In the genomic region with DNA sequence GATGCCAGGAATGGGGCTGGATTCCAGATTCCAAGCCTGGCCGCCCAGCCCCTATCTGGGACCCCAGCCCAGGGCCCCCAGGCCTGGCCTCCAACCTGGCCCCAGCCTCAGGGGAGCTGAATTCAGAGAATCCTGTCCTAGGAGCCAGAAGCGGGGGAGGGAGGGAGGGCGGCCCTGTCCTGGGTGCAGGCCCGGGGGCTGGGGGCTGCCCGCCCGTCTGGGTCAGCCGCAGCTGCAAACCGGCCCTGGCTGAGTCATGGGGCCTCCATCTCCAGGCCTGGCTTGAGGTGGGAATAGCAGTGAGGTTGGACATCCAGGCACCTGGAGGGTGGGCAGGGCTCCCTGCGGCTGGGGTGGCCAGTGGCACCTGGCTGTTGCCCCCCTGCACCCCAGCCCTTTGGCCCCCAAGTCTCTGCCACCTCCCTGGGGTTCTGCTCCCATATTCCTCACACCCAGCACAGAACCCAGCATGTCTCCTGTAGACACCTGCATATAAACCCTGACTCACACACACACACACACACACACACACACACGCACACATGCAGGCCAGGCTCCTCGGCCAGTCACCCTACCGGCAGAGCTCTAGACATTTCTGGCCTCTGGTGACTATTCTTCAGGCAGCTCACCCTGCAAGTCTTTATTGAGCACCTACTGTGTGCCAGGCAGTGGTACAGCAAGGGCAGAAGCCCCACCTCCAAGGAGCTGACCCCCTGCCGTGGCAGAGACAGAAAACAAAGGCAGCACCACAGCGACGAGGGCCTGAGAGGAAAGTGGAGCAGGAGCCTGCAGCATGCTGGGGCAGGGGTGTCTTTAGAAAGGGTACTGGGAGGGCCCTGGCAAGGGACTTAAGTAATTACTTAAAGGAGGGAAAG, we compare ENCODE assay signal across 19 cellular contexts. TPM values are rescaled to one million over a fixed set of nuclear protein-coding genes. Genes with fewer than 3 reads are reported as not detected.
DNase-seq lines count a peak whose midpoint lies in the region; ATAC-seq, FAIRE-seq and TF ChIP-seq lines count a peak whose summit lies in the region.
"Had no signal": no experiment of that assay in that cellular context is flagged by ENCODE, and none has a peak within 500 bp of the region (broad histone marks: within the 10 kb centered on the region; RNA-seq: fewer than 3 reads in every experiment).

No MANE protein-coding gene starts in this region.

- no peak; the same call in 1 of the 2 replicates for ATAC-seq in IMR-90 (ENCODE audit: low read depth)
- ATAC-seq in K562 = no peak
- no peak for ATAC-seq in effector memory CD8-positive, alpha-beta T cell (replicated peaks)
- no peak for ATAC-seq in HG02840 (IDR thresholded peaks at IDR 0.05; ENCODE audit: low FRiP score, unreplicated experiment)
- ATAC-seq: left ventricle myocardium superior had no signal

- no peak overlapping the region for H3K27ac ChIP-seq in IMR-90 (ENCODE audit: insufficient read depth, low read length)
- H3K27ac ChIP-seq in K562 (ENCODE audit: extremely low read depth, low read depth, low read length) = no peak overlapping the region
- no peak overlapping the region for H3K27ac ChIP-seq in mesenchymal stem cell (ENCODE audit: low read length, poor library complexity, severe bottlenecking)
- H3K27ac ChIP-seq: SK-N-MC had no signal

- H3K18ac ChIP-seq in IMR-90 (ENCODE audit: low read depth, low read length) (no peak overlapping the region), mesenchymal stem cell (ENCODE audit: low read depth in 1 of 2, low read length in 2 of 2) (no peak overlapping the region)

- no peak overlapping the region for H4K5ac ChIP-seq in IMR-90 (ENCODE audit: low read depth, low read length)

- H3K9me1 ChIP-seq in IMR-90 (ENCODE audit: insufficient read depth, low read length) (no peaks in the 10 kb centered on the region), K562 (ENCODE audit: control insufficient read depth, insufficient read depth, low read length) (no peaks in the 10 kb centered on the region)

- H4K20me1 ChIP-seq in IMR-90 (ENCODE audit: insufficient read depth, low read length) (no peaks in the 10 kb centered on the region), K562 (replicated peaks; ENCODE audit: control insufficient read depth, insufficient read depth, low read length) (no peaks in the 10 kb centered on the region)

- H2BK12ac ChIP-seq in mesenchymal stem cell (ENCODE audit: low read length in 2 of 2) = peak overlapping the region in 1 of 2 experiments; percentile 7

- H3K4me2 ChIP-seq in IMR-90 (ENCODE audit: low read depth, low read length) = no peak overlapping the region
- no peak overlapping the region for H3K4me2 ChIP-seq in K562 (ENCODE audit: insufficient read depth, low read length)
- H3K4me2 ChIP-seq in mesenchymal stem cell (ENCODE audit: low read length, poor library complexity, severe bottlenecking) = no peak overlapping the region

- H3K4me1 ChIP-seq in IMR-90 (ENCODE audit: control insufficient read depth, insufficient read depth, low read length) (peaks cover 2% of the 10 kb centered on the region; the same call in 1 of the 2 replicates), K562 (replicated peaks in 1 of 2; ENCODE audit: control insufficient read depth in 2 of 2, insufficient read depth in 2 of 2, low read length in 2 of 2) (peaks cover 10 to 82% of the 10 kb centered on the region in 2 experiments), mesenchymal stem cell (ENCODE audit: control insufficient read depth, insufficient read depth, low read depth, low read length) (peaks cover 29% of the 10 kb centered on the region)

- intact Hi-C loops in IMR-90 (cut with micrococcal nuclease) (no loop called here), K562 (cut with micrococcal nuclease) (no loop called here)

- H4K8ac ChIP-seq in IMR-90 (ENCODE audit: low read depth in 2 of 2, low read length in 2 of 2) (no peak overlapping the region), mesenchymal stem cell (ENCODE audit: low read length) (no peak overlapping the region)

- no peak for FAIRE-seq in K562 (lab: Jason Lieb, UNC)

- H3K4me1 Mint-ChIP-seq in HFFc6 (ENCODE audit: low read depth) = no peaks in the 10 kb centered on the region
- peaks cover 0 to 2% of the 10 kb centered on the region in 2 donors for H3K4me1 Mint-ChIP-seq in effector memory CD8-positive, alpha-beta T cell (ENCODE audit: low read depth in 2 of 2)
- H3K4me1 Mint-ChIP-seq: central memory CD8-positive, alpha-beta T cell had no signal

- POLR2A ChIA-PET in IMR-90 (lab: Charles Lee; ENCODE audit: unreplicated experiment) (no interaction called here), K562 (lab: Yijun Ruan, JAX) (interaction anchor here (0.6 to 0.7 kb wide), 2 partner anchors 9 to 26 kb away, joined by 3 read pairs; no protein-coding TSS in a partner anchor)

- H3K23ac ChIP-seq in IMR-90 (ENCODE audit: low read depth, low read length) (no peak overlapping the region), mesenchymal stem cell (ENCODE audit: low read length in 2 of 2) (no peak overlapping the region)

- BruUV-seq in IMR-90 (replicated peaks; lab: Mats Ljungman, UMichigan) (no TSS peak), K562 (replicated peaks; lab: Mats Ljungman, UMichigan) (no TSS peak)

- dilution Hi-C loops in IMR-90 (cut with HindIII; ENCODE audit: low sequenced_read_pairs, unreplicated experiment) = no loop called here

- CTCF ChIA-PET in IMR-90 (lab: Yijun Ruan, JAX) = no interaction called here
- CTCF ChIA-PET in K562 (lab: Yijun Ruan, JAX; ENCODE audit: low intra/inter-chr PET ratio) = no interaction called here

- no peaks in the 10 kb centered on the region for H3K36me3 Mint-ChIP-seq in HFFc6 (ENCODE audit: low read depth)
- H3K36me3 Mint-ChIP-seq in effector memory CD8-positive, alpha-beta T cell (ENCODE audit: insufficient read depth) = no peaks in the 10 kb centered on the region
- H3K36me3 Mint-ChIP-seq: activated naive CD8-positive, alpha-beta T cell; CD4-positive, alpha-beta memory T cell had no signal

- no peak for TF ChIP-seq EP300 in K562 (IDR thresholded peaks at IDR 0.05; ENCODE audit: low read length)

- in situ Hi-C loops in IMR-90 (cut with MboI; ENCODE audit: low sequenced_read_pairs) = no loop called here
- in situ Hi-C loops in K562 (cut with MboI) = no loop called here

- no peak overlapping the region for H3K14ac ChIP-seq in IMR-90 (replicated peaks; ENCODE audit: low read depth, low read length)
- no peak overlapping the region for H3K14ac ChIP-seq in mesenchymal stem cell (ENCODE audit: low read length in 2 of 2)

- no peak overlapping the region for H3K4me3 Mint-ChIP-seq in HFFc6
- no peak overlapping the region for H3K4me3 Mint-ChIP-seq in effector memory CD8-positive, alpha-beta T cell
- H3K4me3 Mint-ChIP-seq: activated naive CD8-positive, alpha-beta T cell; CD4-positive, alpha-beta memory T cell; central memory CD8-positive, alpha-beta T cell had no signal

- H4K91ac ChIP-seq in IMR-90 (ENCODE audit: insufficient read depth, low read depth, low read length) (no peak overlapping the region), mesenchymal stem cell (ENCODE audit: low read length) (no peak overlapping the region)

- TF ChIP-seq CTCF in IMR-90 (conservative IDR thresholded peaks at IDR 0.05; ENCODE audit: low read depth, low read length) (no peak), K562 (IDR thresholded peaks at IDR 0.05 in 2 of 3, conservative IDR thresholded peaks at IDR 0.05 in 1 of 3; ENCODE audit: insufficient read depth in 2 of 3, low read depth in 1 of 3, low read length in 3 of 3) (no peak), HFFc6 (IDR thresholded peaks at IDR 0.05) (no peak)

- H3K4me3 ChIP-seq in IMR-90 (ENCODE audit: insufficient read depth, low read depth, low read length) (no peak overlapping the region), K562 (no peak overlapping the region), mesenchymal stem cell (ENCODE audit: insufficient read depth in 1 of 2, low read depth in 1 of 2, low read length in 2 of 2) (no peak overlapping the region)
- H3K4me3 ChIP-seq: SK-N-MC had no signal

- H2BK120ac ChIP-seq in IMR-90 (ENCODE audit: low read depth, low read length) (no peak overlapping the region), mesenchymal stem cell (ENCODE audit: low read depth, low read length) (no peak overlapping the region)

- H3K27me3 ChIP-seq in IMR-90 (ENCODE audit: control insufficient read depth, insufficient read depth, low read length) (peaks cover 20% of the 10 kb centered on the region), K562 (ENCODE audit: control insufficient read depth in 2 of 2, insufficient read depth in 2 of 2, low read length in 2 of 2) (peaks cover 0 to 13% of the 10 kb centered on the region in 2 experiments; a peak in 1 of 5 replicates), mesenchymal stem cell (ENCODE audit: control insufficient read depth in 1 of 2, insufficient read depth in 1 of 2, low read length in 2 of 2) (peaks cover 0 to 34% of the 10 kb centered on the region in 2 experiments)

- H3K36me3 ChIP-seq in IMR-90 (ENCODE audit: control insufficient read depth, insufficient read depth, low read length) = no peaks in the 10 kb centered on the region
- no peaks in the 10 kb centered on the region for H3K36me3 ChIP-seq in K562 (ENCODE audit: control insufficient read depth, insufficient read depth, low read length)
- H3K36me3 ChIP-seq in mesenchymal stem cell (ENCODE audit: control insufficient read depth in 1 of 2, insufficient read depth in 2 of 2, low read depth in 1 of 2, low read length in 2 of 2) = peaks cover 0 to 2% of the 10 kb centered on the region in 2 experiments

- no peak overlapping the region for H2BK5ac ChIP-seq in IMR-90 (ENCODE audit: low read depth, low read length, poor library complexity, severe bottlenecking)
- no peak overlapping the region for H2BK5ac ChIP-seq in mesenchymal stem cell (ENCODE audit: low read depth, low read length, poor library complexity, severe bottlenecking)

- no peak overlapping the region for H2BK20ac ChIP-seq in IMR-90 (ENCODE audit: low read depth, low read length)

- WGBS in IMR-90 (ENCODE audit: extremely low coverage in 2 of 2, insufficient read length in 1 of 2), 2 experiments = no CpG with 5 or more reads among the region's 15 CpGs
- WGBS in K562 (ENCODE audit: insufficient coverage, low coverage, missing lambda C conversion rate) = 32% methylated on average over 7 of the region's 15 CpGs
- 68% methylated on average over 13 of the region's 15 CpGs for WGBS in mesenchymal stem cell

- no peak overlapping the region for H2AFZ ChIP-seq in IMR-90 (replicated peaks; ENCODE audit: low read length, poor library complexity)
- H2AFZ ChIP-seq in K562 (ENCODE audit: low read depth, low read length) = no peak overlapping the region
- no peak overlapping the region for H2AFZ ChIP-seq in mesenchymal stem cell (ENCODE audit: low read depth, low read length)

- H3K4ac ChIP-seq in IMR-90 (ENCODE audit: low read depth, low read length) (no peak overlapping the region), mesenchymal stem cell (ENCODE audit: low read depth in 1 of 2, low read length in 2 of 2) (no peak overlapping the region)

- DNase-seq in COLO668 (lab: John Stamatoyannopoulos, UW; ENCODE audit: unreplicated experiment) (peak; percentile 2), IMR-90 (peak; percentile 54), K562 (ENCODE audit: extremely low read depth in 1 of 4, low spot score in 3 of 4) (no peak), mesenchymal stem cell (peak; percentile 52), HFFc6 (no peak), SKM-1 treated with dmso at 0.1 percent for 144 hours (lab: John Stamatoyannopoulos, UW; ENCODE audit: unreplicated experiment) (no peak)
- DNase-seq in effector memory CD8-positive, alpha-beta T cell = no peak
- DNase-seq: activated CD4-positive, alpha-beta T cell treated with anti-CD3 and anti-CD28 coated beads, Interleukin-2, amount 50 U/mL, for 4 hours; activated T-cell treated with anti-CD3 and anti-CD28 coated beads, Interleukin-2, amount 50 U/mL, for 1 hour; foreskin melanocyte; left ventricle myocardium superior; NCI-H1694 treated with DMSO at 0.1 percent for 48 hours; NCI-H510A; stimulated activated naive CD4-positive, alpha-beta T cell treated with Interleukin-2 at 50 U/mL for 16 hours had no signal

- H2AK5ac ChIP-seq in IMR-90 (ENCODE audit: low read depth, low read length) (no peak overlapping the region), mesenchymal stem cell (ENCODE audit: low read length, severe bottlenecking) (no peak overlapping the region)

- H3K27me3 Mint-ChIP-seq in HFFc6 (ENCODE audit: insufficient read depth) = peaks cover 25% of the 10 kb centered on the region
- peaks cover 0 to 7% of the 10 kb centered on the region in 2 donors for H3K27me3 Mint-ChIP-seq in effector memory CD8-positive, alpha-beta T cell
- H3K27me3 Mint-ChIP-seq: activated naive CD8-positive, alpha-beta T cell; CD4-positive, alpha-beta memory T cell had no signal

- no peak overlapping the region for H3K56ac ChIP-seq in IMR-90 (ENCODE audit: extremely low read depth, insufficient read depth, low read length)

- H3K9me3 ChIP-seq in IMR-90 (ENCODE audit: control insufficient read depth, insufficient read depth, low read length) (no peaks in the 10 kb centered on the region), K562 (replicated peaks; ENCODE audit: control insufficient read depth, insufficient read depth, low read depth, low read length) (no peaks in the 10 kb centered on the region), mesenchymal stem cell (ENCODE audit: control insufficient read depth, low read length) (peaks cover 3% of the 10 kb centered on the region)

- no peak for TF ChIP-seq POLR2A in IMR-90 (IDR thresholded peaks at IDR 0.05; ENCODE audit: low read depth, low read length)
- TF ChIP-seq POLR2A in K562 (conservative IDR thresholded peaks at IDR 0.05) = no peak

- H3K9ac ChIP-seq in IMR-90 (ENCODE audit: low read depth, low read length) (no peak overlapping the region), K562 (ENCODE audit: insufficient read depth in 1 of 2, low read depth in 2 of 2, low read length in 2 of 2) (no peak overlapping the region), mesenchymal stem cell (ENCODE audit: low read length) (no peak overlapping the region)

- H3K9me3 Mint-ChIP-seq in HFFc6 = no peaks in the 10 kb centered on the region
- H3K9me3 Mint-ChIP-seq in effector memory CD8-positive, alpha-beta T cell = no peaks in the 10 kb centered on the region
- H3K9me3 Mint-ChIP-seq: CD4-positive, alpha-beta memory T cell; central memory CD8-positive, alpha-beta T cell had no signal

- H3K27ac Mint-ChIP-seq in HFFc6 = no peak overlapping the region
- peak overlapping the region in 1 of 2 donors; percentile 36 for H3K27ac Mint-ChIP-seq in effector memory CD8-positive, alpha-beta T cell
- H3K27ac Mint-ChIP-seq: activated naive CD8-positive, alpha-beta T cell had no signal

- H3K79me2 ChIP-seq in K562 (ENCODE audit: control insufficient read depth, insufficient read depth, low read length) = no peaks in the 10 kb centered on the region

- H3K79me1 ChIP-seq in IMR-90 (ENCODE audit: low read depth in 1 of 2, low read length in 2 of 2) = no peaks in the 10 kb centered on the region
- no peaks in the 10 kb centered on the region for H3K79me1 ChIP-seq in mesenchymal stem cell (replicated peaks; ENCODE audit: low read length, poor library complexity, severe bottlenecking)

- H2BK15ac ChIP-seq in IMR-90 (ENCODE audit: low read depth, low read length) = no peak overlapping the region
- H2BK15ac ChIP-seq in mesenchymal stem cell (ENCODE audit: low read depth, poor library complexity, severe bottlenecking) = peak overlapping the region; percentile 45

- TF ChIP-seq RAD21 in IMR-90 (IDR thresholded peaks at IDR 0.05; ENCODE audit: low read length) (no peak), K562 (CRISPR knock-in tag; conservative IDR thresholded peaks at IDR 0.05 in 1 of 2, IDR thresholded peaks at IDR 0.05 in 1 of 2) (no peak)

- peak overlapping the region; percentile 42 for H2AK9ac ChIP-seq in IMR-90 (replicated peaks; ENCODE audit: low read depth, low read length, poor library complexity)

RNA-seq across cellular contexts. Expression of a gene that starts 50.4 kb away (rescaled TPM):
- total RNA-seq in IMR-90 (2012; rRNA removed) = 1.6 and 2.2 TPM in 2 replicates
- polyA plus RNA-seq in IMR-90 (2012; rRNA removed) = 3.0 and 3.7 TPM in 2 replicates
- 3.6 and 6.4 TPM in 2 replicates for polyA plus RNA-seq in IMR-90 (2012; cell fraction: cytosol; rRNA removed)
- 5.3 and 8.9 TPM in 2 replicates for polyA plus RNA-seq in IMR-90 (2012; cell fraction: nucleus; rRNA removed; ENCODE audit: low replicate concordance)
- total RNA-seq in K562 (2011; cell fraction: chromatin; rRNA removed; ENCODE audit: low replicate concordance) = 7.1 and 13.9 TPM in 2 replicates
- total RNA-seq in K562 (2011; cell fraction: nucleolus; rRNA removed) = 20.5 and 24.5 TPM in 2 replicates
- total RNA-seq in K562 (2011; cell fraction: nucleoplasm; rRNA removed) = 10.9 and 11.1 TPM in 2 replicates
- total RNA-seq in K562 (2014; rRNA removed) = 19.2 and 23.5 TPM in 2 replicates
- 3.5 and 4.0 TPM in 2 replicates for total RNA-seq in K562 (2014; rRNA removed; fragmentation: Illumina TruSeq; extraction: Trizol)
- total RNA-seq in K562 (2015; rRNA removed; fragmentation: Illumina TruSeq; extraction: Trizol) = 2.8 and 3.5 TPM in 2 replicates
- 21.1 and 21.9 TPM in 2 replicates for total RNA-seq in K562 (2021)
- 9.2 and 17.4 TPM in 2 replicates for polyA plus RNA-seq in K562 (2011; rRNA removed)
- polyA plus RNA-seq in K562 (2011; cell fraction: cytosol; rRNA removed) = 12.9 and 29.1 TPM in 2 replicates
- polyA plus RNA-seq in K562 (2011; cell fraction: nucleus; rRNA removed) = 25.4 and 25.7 TPM in 2 replicates
- polyA plus RNA-seq in K562 (2012) = 10.9 and 13.2 TPM in 2 replicates
- polyA plus RNA-seq in K562 (2014; fragmentation: Illumina TruSeq; extraction: Trizol) = 3.9 and 5.2 TPM in 2 replicates
- polyA plus RNA-seq in K562 (2014; fragmentation: Nextera tagmentation; extraction: Ambion mirVana) = 10 to 100 TPM in 1 of 2 experiments, 1 to 10 TPM in 1; 9.3 to 18.7 TPM
- 11.0 and 13.0 TPM in 2 replicates for polyA plus RNA-seq in K562 (2014; rRNA removed)
- polyA minus RNA-seq in K562 (2011; rRNA and poly(A)+ RNA removed) = 4.8 and 6.4 TPM in 2 replicates
- polyA minus RNA-seq in K562 (2011; cell fraction: cytosol; rRNA and poly(A)+ RNA removed) = 11.8 and 22.5 TPM in 2 replicates
- polyA minus RNA-seq in K562 (2011; cell fraction: nucleus; rRNA and poly(A)+ RNA removed) = 7.5 and 8.9 TPM in 2 replicates
- 29.4 TPM for polyA plus RNA-seq in mesenchymal stem cell (2013, experiment 1 of 2)
- 31.0 TPM for polyA plus RNA-seq in mesenchymal stem cell (2013, experiment 2 of 2)
- total RNA-seq in HFFc6 (2021; fragmentation: NEBNext Ultra II Directional; extraction: Animal tissue kit (Norgen Biotek cat#: 25700)) = under 1 TPM in 2 of 6 experiments, not detected in 4; 0.17 to 0.24 TPM

Comparison
In these comparisons a context has a peak if more than half of its experiments do, and no peak if none do; other contexts are left out.
1. DNase-seq: peak in COLO668 (single experiment), IMR-90 (single experiment) and mesenchymal stem cell (single experiment); none in K562 (0 of 4), HFFc6 (single experiment), SKM-1 treated with dmso at 0.1 percent for 144 hours (single experiment) and effector memory CD8-positive, alpha-beta T cell (0 of 3).